8 cellular contexts compared by ENCODE assay signal in the genomic region with DNA sequence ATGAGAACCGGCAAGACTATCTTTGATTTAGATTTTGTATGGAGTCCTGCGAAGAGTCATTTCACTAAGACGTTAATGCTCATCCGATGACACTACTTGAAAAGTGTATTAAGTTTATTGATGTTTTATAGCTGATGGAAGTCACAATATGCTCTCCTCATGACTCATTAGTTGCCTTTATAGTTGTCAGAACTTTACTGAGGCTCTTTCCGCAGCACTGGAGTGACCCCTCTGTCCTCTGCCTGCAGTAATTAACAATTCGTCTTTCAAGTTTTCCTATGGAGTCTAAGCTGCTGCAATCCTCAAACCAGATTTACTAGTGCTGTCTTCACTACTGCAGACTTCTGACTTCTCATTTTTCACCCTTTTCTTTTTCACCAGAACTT. TPM values are rescaled to one million over a fixed set of nuclear protein-coding genes. Genes with fewer than 3 reads are reported as not detected.
DNase-seq lines count a peak whose midpoint lies in the region; ATAC-seq and TF ChIP-seq lines count a peak whose summit lies in the region.

No MANE protein-coding gene starts in this region.

- H3K4me3 ChIP-seq in HFF-Myc (replicated peaks; ENCODE audit: low read depth, low read length) (peak overlapping the region; percentile 84), adrenal gland (peak overlapping the region in 3 of 4 donors; percentile 56 to 66 (median 58)), thoracic aorta (peak overlapping the region; percentile 83)

- H3K27ac ChIP-seq in adrenal gland (peak overlapping the region in 4 of 5 donors; percentile 94 to 100 (median 96)), thoracic aorta (peak overlapping the region; percentile 95 to 98)

- WGBS in adrenal gland, 4 donors, result 2 to 5% (median 3%) methylated on average over 6 of the region's 6 CpGs

- TF ChIP-seq CTCF in HFF-Myc (IDR thresholded peaks at IDR 0.05; ENCODE audit: low read depth, low read length, missing control alignments) (no peak), adrenal gland (IDR thresholded peaks at IDR 0.05) (no peak), thoracic aorta (IDR thresholded peaks at IDR 0.05) (no peak)

- no peak for ATAC-seq in thoracic aorta (ENCODE audit: insufficient number of reproducible peaks, low FRiP score, low read depth)

- no peak for TF ChIP-seq POLR2A in adrenal gland (IDR thresholded peaks at IDR 0.05)

- H3K27me3 ChIP-seq in adrenal gland, result no peaks in the 10 kb centered on the region
- H3K27me3 ChIP-seq in thoracic aorta (replicated peaks; ENCODE audit: insufficient read depth), result no peaks in the 10 kb centered on the region

- H3K36me3 ChIP-seq in adrenal gland (replicated peaks in 1 of 2) (peaks cover 0 to 10% of the 10 kb centered on the region in 2 donors), thoracic aorta (no peaks in the 10 kb centered on the region)

- intact Hi-C loops in adrenal gland (cut with DNase I), result no loop called here

- H3K9me3 ChIP-seq in adrenal gland (replicated peaks in 1 of 3), result no peaks in the 10 kb centered on the region
- no peaks in the 10 kb centered on the region for H3K9me3 ChIP-seq in thoracic aorta

- DNase-seq in A172 (ENCODE audit: low spot score) (peak; percentile 46), HFF-Myc (ENCODE audit: extremely low read depth, low read depth) (no peak), adrenal gland (no peak), kidney tubule cell (ENCODE audit: low spot score) (peak; percentile 31), thoracic aorta (ENCODE audit: low spot score) (no peak), HK-2 (ENCODE audit: unreplicated experiment) (no peak), NCI-H1092 treated with DMSO at 0.1 percent for 48 hours (lab: John Stamatoyannopoulos, UW) (no peak), cerebellum (ENCODE audit: low spot score) (no peak)

- H3K4me1 ChIP-seq in adrenal gland (replicated peaks in 1 of 2) (peaks cover 9 to 20% of the 10 kb centered on the region in 2 donors), thoracic aorta (ENCODE audit: control insufficient read depth in 1 of 2, low read depth in 2 of 2) (peaks cover 11 to 18% of the 10 kb centered on the region in 2 donors)

RNA-seq across cellular contexts. Expression of gene USP16, which starts 0.9 kb away (rescaled TPM):
- 70.4 and 77.9 TPM in 2 replicates for total RNA-seq in A172 (2014; rRNA removed; shearing (Covaris generic))
- total RNA-seq in adrenal gland, result 10 to 100 TPM; 13.2 to 41.3 (median 33.8) TPM
- 10 to 100 TPM; 20.9 to 69.6 (median 24.5) TPM for polyA plus RNA-seq in adrenal gland
- total RNA-seq in thoracic aorta, result 10 to 100 TPM; 34.5 to 38.9 TPM
- total RNA-seq in cerebellum, result 27.5 TPM

RNA-seq across cellular contexts. Expression of gene RWDD2B, which starts 6.2 kb away (rescaled TPM):
- 26.8 and 28.6 TPM in 2 replicates for total RNA-seq in A172 (2014; rRNA removed; shearing (Covaris generic))
- total RNA-seq in adrenal gland, result 10 to 100 TPM; 11.7 to 28.1 (median 25.1) TPM
- polyA plus RNA-seq in adrenal gland, result 10 to 100 TPM; 16.2 to 50.6 (median 20.0) TPM
- 10 to 100 TPM; 11.4 to 17.6 TPM for total RNA-seq in thoracic aorta
- 8.0 TPM for total RNA-seq in cerebellum

RNA-seq across cellular contexts. Expression of gene LTN1, which starts 32.6 kb away (rescaled TPM):
- 31.0 and 35.7 TPM in 2 replicates for total RNA-seq in A172 (2014; rRNA removed; shearing (Covaris generic))
- total RNA-seq in adrenal gland (10 to 100 TPM; 12.8 to 31.2 (median 23.6) TPM), thoracic aorta (10 to 100 TPM; 23.4 to 26.8 TPM), cerebellum (46.5 TPM)
- polyA plus RNA-seq in adrenal gland, result 10 to 100 TPM in 1 of 3 donors, 1 to 10 TPM in 2; 3.6 to 18.5 (median 4.6) TPM

RNA-seq across cellular contexts. Expression of gene CCT8, which starts 48.1 kb away (rescaled TPM):
- 463 and 619 TPM in 2 replicates for total RNA-seq in A172 (2014; rRNA removed; shearing (Covaris generic))
- total RNA-seq in adrenal gland (100 to 1,000 TPM; 136 to 225 (median 154) TPM), thoracic aorta (100 to 1,000 TPM in 1 of 2 donors, 10 to 100 TPM in 1; 76.9 to 110 TPM), cerebellum (103 TPM)
- 100 to 1,000 TPM; 108 to 382 (median 210) TPM for polyA plus RNA-seq in adrenal gland

Comparison
In these comparisons a context has a peak if more than half of its experiments do, and no peak if none do; other contexts are left out.
1. DNase-seq: peak in A172 (single experiment) and kidney tubule cell (single experiment); none in HFF-Myc (single experiment), adrenal gland (0 of 7), thoracic aorta (single experiment), HK-2 (single experiment), NCI-H1092 treated with DMSO at 0.1 percent for 48 hours (single experiment) and cerebellum (single experiment).
2. Peak in every context shown above with its lines, with median percentiles within 50 percentile points of each other: H3K4me3 ChIP-seq.